21 cellular contexts compared by ENCODE assay signal in the genomic region with DNA sequence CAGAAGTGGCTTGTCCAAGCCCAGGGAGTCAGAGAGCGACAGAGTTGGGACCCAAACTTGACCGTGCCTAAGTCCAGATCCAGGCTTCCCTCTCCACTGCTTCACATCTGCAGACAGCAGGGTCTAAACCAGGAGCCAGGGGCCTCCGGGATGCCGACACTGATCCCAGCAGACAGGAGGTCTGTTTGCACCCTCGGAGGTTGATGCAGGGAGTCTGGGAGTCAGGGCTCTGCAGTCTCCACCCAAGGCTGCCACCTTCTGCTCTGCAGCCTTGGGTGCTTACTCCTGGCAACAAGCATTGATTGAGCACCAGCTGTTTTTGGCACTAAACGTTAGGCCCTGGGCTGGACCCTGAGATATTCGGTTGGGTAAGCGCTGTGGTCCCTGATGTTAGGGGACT. TPM values are rescaled to one million over a fixed set of nuclear protein-coding genes. Genes with fewer than 3 reads are reported as not detected.
DNase-seq lines count a peak whose midpoint lies in the region; TF ChIP-seq lines count a peak whose summit lies in the region.
"Had no signal": no experiment of that assay in that cellular context is flagged by ENCODE, and none has a peak within 500 bp of the region (broad histone marks: within the 10 kb centered on the region; RNA-seq: fewer than 3 reads in every experiment).

No MANE protein-coding gene starts in this region.

- no peak overlapping the region for H3K27ac ChIP-seq in WERI-Rb-1
- peak overlapping the region; percentile 50 to 64 for H3K27ac ChIP-seq in tibial artery
- H3K27ac ChIP-seq: adrenal gland; BLaER1 treated with 17β-estradiol and CSF1 and Interleukin-3, amounts not matched to agents 10 nM and 100 nM; epithelial cell of prostate; parathyroid adenoma; uterus had no signal

- TF ChIP-seq CTCF in WERI-Rb-1 (IDR thresholded peaks at IDR 0.05; ENCODE audit: low read depth, low read length) (no peak), tibial artery (IDR thresholded peaks at IDR 0.05) (no peak)

- CTCF ChIA-PET in activated naive CD4-positive, alpha-beta T cell treated with anti-CD3 and anti-CD28 coated beads for 36 hours (lab: Charles Lee): no interaction called here

- intact Hi-C loops in activated naive CD4-positive, alpha-beta T cell treated with anti-CD3 and anti-CD28 coated beads for 36 hours (cut with micrococcal nuclease): no loop called here
- intact Hi-C loops in tibial artery (cut with DNase I; ENCODE audit: low total_unique reads): no loop called here

- H3K36me3 Mint-ChIP-seq in activated naive CD4-positive, alpha-beta T cell treated with anti-CD3 and anti-CD28 coated beads for 36 hours (ENCODE audit: low read depth): no peaks in the 10 kb centered on the region

- H3K27ac Mint-ChIP-seq in activated naive CD4-positive, alpha-beta T cell treated with anti-CD3 and anti-CD28 coated beads for 36 hours: no peak overlapping the region
- H3K27ac Mint-ChIP-seq: activated B cell treated with CpG ODN at 0.5 μM for 24 hours; activated T-helper 17 cell treated with anti-CD3 and anti-CD28 coated beads, Interleukin-2, amount 50 U/mL, for 72 hours; natural killer cell treated with Interleukin-12 subunit alpha and Interleukin-12 subunit beta and Interleukin-15 and Interleukin-18, amount 100 ng/mL, for 72 hours had no signal

- peaks cover 8% of the 10 kb centered on the region for H3K9me3 Mint-ChIP-seq in activated naive CD4-positive, alpha-beta T cell treated with anti-CD3 and anti-CD28 coated beads for 36 hours
- H3K9me3 Mint-ChIP-seq: activated B cell treated with CpG ODN at 0.5 μM for 24 hours; natural killer cell treated with Interleukin-12 subunit alpha and Interleukin-12 subunit beta and Interleukin-15 and Interleukin-18, amount 100 ng/mL, for 72 hours had no signal

- H3K36me3 ChIP-seq in WERI-Rb-1 (peaks cover 47% of the 10 kb centered on the region), tibial artery (no peaks in the 10 kb centered on the region)
- H3K36me3 ChIP-seq: adrenal gland, uterus had no signal

- H3K27me3 ChIP-seq in WERI-Rb-1 (ENCODE audit: insufficient read depth, low read depth, severe bottlenecking) (no peaks in the 10 kb centered on the region), tibial artery (peaks cover 0 to 4% of the 10 kb centered on the region in 2 donors)
- H3K27me3 ChIP-seq: BLaER1 treated with 17β-estradiol and CSF1 and Interleukin-3, amounts not matched to agents 10 nM and 100 nM; uterus had no signal

- peak; percentile 2 for DNase-seq in activated naive CD4-positive, alpha-beta T cell treated with anti-CD3 and anti-CD28 coated beads for 36 hours
- no peak for DNase-seq in activated naive CD4-positive, alpha-beta T cell (lab: John Stamatoyannopoulos, UW)
- DNase-seq in WERI-Rb-1: peak; percentile 3
- peak; percentile 47 for DNase-seq in mesenteric fat pad (ENCODE audit: low spot score)
- peak in 1 of 2 donors; percentile 44 for DNase-seq in tibial artery
- DNase-seq in activated CD4-positive, alpha-beta T cell treated with anti-CD3 and anti-CD28 coated beads, Interleukin-2, amount 50 U/mL, for 1 hour: no peak
- no peak for DNase-seq in GOT3 (lab: John Stamatoyannopoulos, UW)
- DNase-seq in T1000 (lab: John Stamatoyannopoulos, UW): no peak
- DNase-seq: activated B cell treated with CpG ODN at 0.5 μM for 24 hours; foreskin fibroblast; KG1; mesendoderm; NCI-H1694; stimulated activated naive CD4-positive, alpha-beta T cell treated with Interleukin-2 at 50 U/mL for 16 hours had no signal

- peaks cover 0 to 17% (median 12%) of the 10 kb centered on the region in 4 donors for H3K4me1 ChIP-seq in tibial artery
- H3K4me1 ChIP-seq: adrenal gland, parathyroid adenoma, uterus had no signal

- H3K4me1 Mint-ChIP-seq in activated naive CD4-positive, alpha-beta T cell treated with anti-CD3 and anti-CD28 coated beads for 36 hours (ENCODE audit: low read depth): no peaks in the 10 kb centered on the region
- H3K4me1 Mint-ChIP-seq: activated B cell treated with CpG ODN at 0.5 μM for 24 hours had no signal

- peaks cover 5% of the 10 kb centered on the region for H3K27me3 Mint-ChIP-seq in activated naive CD4-positive, alpha-beta T cell treated with anti-CD3 and anti-CD28 coated beads for 36 hours (ENCODE audit: low read depth)

- no peak overlapping the region for H3K4me3 ChIP-seq in WERI-Rb-1 (ENCODE audit: low read depth, low read length)
- no peak overlapping the region for H3K4me3 ChIP-seq in tibial artery
- H3K4me3 ChIP-seq: adrenal gland; BLaER1 treated with 17β-estradiol and CSF1 and Interleukin-3, amounts not matched to agents 10 nM and 100 nM; uterus had no signal

- no peaks in the 10 kb centered on the region for H3K9me3 ChIP-seq in WERI-Rb-1 (ENCODE audit: severe bottlenecking)
- H3K9me3 ChIP-seq in tibial artery: no peaks in the 10 kb centered on the region
- H3K9me3 ChIP-seq: adrenal gland, uterus had no signal

- no peak overlapping the region for H3K4me3 Mint-ChIP-seq in activated naive CD4-positive, alpha-beta T cell treated with anti-CD3 and anti-CD28 coated beads for 36 hours
- H3K4me3 Mint-ChIP-seq: activated B cell treated with CpG ODN at 0.5 μM for 24 hours; activated T-helper 17 cell treated with anti-CD3 and anti-CD28 coated beads, Interleukin-2, amount 50 U/mL, for 72 hours; natural killer cell treated with Interleukin-12 subunit alpha and Interleukin-12 subunit beta and Interleukin-15 and Interleukin-18, amount 100 ng/mL, for 72 hours had no signal

RNA-seq across cellular contexts. Expression of gene ELFN1, which starts 21.0 kb away (rescaled TPM):
- total RNA-seq in activated naive CD4-positive, alpha-beta T cell treated with anti-CD3 and anti-CD28 coated beads for 36 hours: not detected
- 3.7 TPM for total RNA-seq in mesenteric fat pad
- total RNA-seq: activated B cell treated with CpG ODN at 0.5 μM for 24 hours had no signal

Comparison
In these comparisons a context has a peak if more than half of its experiments do, and no peak if none do; other contexts are left out.
1. DNase-seq: peak in activated naive CD4-positive, alpha-beta T cell treated with anti-CD3 and anti-CD28 coated beads for 36 hours (single experiment), WERI-Rb-1 (single experiment) and mesenteric fat pad (single experiment); none in activated naive CD4-positive, alpha-beta T cell (0 of 4), activated CD4-positive, alpha-beta T cell treated with anti-CD3 and anti-CD28 coated beads, Interleukin-2, amount 50 U/mL, for 1 hour (single experiment), GOT3 (single experiment) and T1000 (single experiment).